8 cellular contexts compared by ENCODE assay signal in genomic region chr17:42833771-42834422, GRCh38. TPM values are rescaled to one million over a fixed set of nuclear protein-coding genes. Genes with fewer than 3 reads are reported as not detected.
A peak's percentile ranks its signal among the peaks of the same experiment; 100 is the strongest.
DNase-seq lines count a peak whose midpoint lies in the region; ATAC-seq and TF ChIP-seq lines count a peak whose summit lies in the region.

No MANE protein-coding gene starts in this region.

- peak overlapping the region; percentile 92 for H3K27ac ChIP-seq in CD8-positive, alpha-beta memory T cell (ENCODE audit: low read depth, low read length)
- H3K27ac ChIP-seq in left lung (peak overlapping the region; percentile 79 to 91), tibial artery (peak overlapping the region; percentile 85 to 86)

- H3K9me3 ChIP-seq in CD8-positive, alpha-beta memory T cell (ENCODE audit: low read length) = no peaks in the 10 kb centered on the region
- H3K9me3 ChIP-seq in left lung (no peaks in the 10 kb centered on the region), tibial artery (no peaks in the 10 kb centered on the region)

- H3K4me3 Mint-ChIP-seq in CD8-positive, alpha-beta memory T cell = peak overlapping the region; percentile 97 to 99 (median 97)

- peak overlapping the region; percentile 98 to 100 (median 99) for H3K27ac Mint-ChIP-seq in CD8-positive, alpha-beta memory T cell

- POLR2A ChIA-PET in CD8-positive, alpha-beta memory T cell (lab: Charles Lee) = interaction anchor here (0.8 to 2.0 kb wide), 3 partner anchors 10 to 70 kb away, joined by 3 to 12 read pairs (median 5); partner anchors contain the start of gene BECN1

- H3K27me3 Mint-ChIP-seq in CD8-positive, alpha-beta memory T cell = no peaks in the 10 kb centered on the region

- peak; percentile 16 for ATAC-seq in HG03045 (IDR thresholded peaks at IDR 0.05; ENCODE audit: unreplicated experiment)
- ATAC-seq in left lung = peak; percentile 5

- no peaks in the 10 kb centered on the region for H3K27me3 ChIP-seq in CD8-positive, alpha-beta memory T cell (ENCODE audit: insufficient read depth, low read length, poor library complexity, severe bottlenecking)
- H3K27me3 ChIP-seq in left lung = no peaks in the 10 kb centered on the region
- no peaks in the 10 kb centered on the region for H3K27me3 ChIP-seq in tibial artery

- H3K9me3 Mint-ChIP-seq in CD8-positive, alpha-beta memory T cell = no peaks in the 10 kb centered on the region

- H3K4me1 ChIP-seq in CD8-positive, alpha-beta memory T cell (ENCODE audit: insufficient read depth, low read length) = peaks cover 19% of the 10 kb centered on the region
- peaks cover 12 to 38% of the 10 kb centered on the region in 2 donors for H3K4me1 ChIP-seq in left lung
- peaks cover 0 to 23% (median 6%) of the 10 kb centered on the region in 4 donors for H3K4me1 ChIP-seq in tibial artery

- in situ Hi-C loops in astrocyte of the cerebellum (cut with HindIII; ENCODE audit: low sequenced_read_pairs) = no loop called here

- H3K36me3 Mint-ChIP-seq in CD8-positive, alpha-beta memory T cell = peaks cover 2 to 48% (median 9%) of the 10 kb centered on the region in 3 donors

- DNase-seq in CD8-positive, alpha-beta memory T cell = no peak
- DNase-seq in astrocyte of the cerebellum (ENCODE audit: low read depth) (no peak), left lung (no peak), tibial artery (no peak), 8988T (no peak), GM10266 (ENCODE audit: extremely low spot score) (no peak), NCI-H446 (lab: John Stamatoyannopoulos, UW) (no peak)

- TF ChIP-seq CTCF in astrocyte of the cerebellum (IDR thresholded peaks at IDR 0.05; ENCODE audit: low read depth, low read length, missing control alignments) = no peak
- TF ChIP-seq CTCF in left lung (IDR thresholded peaks at IDR 0.05) = no peak
- TF ChIP-seq CTCF in tibial artery (IDR thresholded peaks at IDR 0.05) = no peak
- TF ChIP-seq CTCF in GM10266 (IDR thresholded peaks at IDR 0.05; ENCODE audit: control insufficient read depth, insufficient read depth, low read depth, missing control alignments) = no peak

- CTCF ChIA-PET in CD8-positive, alpha-beta memory T cell (lab: Charles Lee) = interaction anchor here (0.9 to 2.7 kb wide), 5 partner anchors 9 to 650 kb away, joined by 3 to 26 read pairs (median 4); partner anchors contain the start of genes BECN1, DHX8 and RPL27

- peaks cover 25 to 30% (median 30%) of the 10 kb centered on the region in 3 donors for H3K4me1 Mint-ChIP-seq in CD8-positive, alpha-beta memory T cell

- H3K36me3 ChIP-seq in CD8-positive, alpha-beta memory T cell (ENCODE audit: insufficient read depth, low read length) = peaks cover 16% of the 10 kb centered on the region
- H3K36me3 ChIP-seq in left lung (peaks cover 0 to 40% of the 10 kb centered on the region in 2 donors), tibial artery (peaks cover 23 to 43% (median 28%) of the 10 kb centered on the region in 3 donors)

- H3K4me3 ChIP-seq in CD8-positive, alpha-beta memory T cell (ENCODE audit: low read length) = peak overlapping the region; percentile 85
- H3K4me3 ChIP-seq in astrocyte of the cerebellum (ENCODE audit: low read depth, low read length) (peak overlapping the region; percentile 99), left lung (peak overlapping the region; percentile 79 to 98), tibial artery (peak overlapping the region; percentile 80 to 81)

- intact Hi-C loops in left lung (cut with DNase I) (no loop called here), tibial artery (cut with DNase I; ENCODE audit: low total_unique reads) (no loop called here)

RNA-seq across cellular contexts. Expression of gene PSME3, which starts 0.7 kb away (rescaled TPM):
- total RNA-seq in CD8-positive, alpha-beta memory T cell = 100 to 1,000 TPM; 243 to 244 TPM
- 136 TPM for polyA plus RNA-seq in CD8-positive, alpha-beta memory T cell
- total RNA-seq in left lung = 100 to 1,000 TPM in 1 of 2 donors, 10 to 100 TPM in 1; 95.7 to 131 TPM

RNA-seq across cellular contexts. Expression of gene BECN1, which starts 9.8 kb away (rescaled TPM):
- total RNA-seq in CD8-positive, alpha-beta memory T cell = 10 to 100 TPM; 89.2 to 90.6 TPM
- polyA plus RNA-seq in CD8-positive, alpha-beta memory T cell = 147 TPM
- 10 to 100 TPM; 63.8 to 82.6 TPM for total RNA-seq in left lung

RNA-seq across cellular contexts. Expression of gene AOC2, which starts 10.5 kb away (rescaled TPM):
- total RNA-seq in CD8-positive, alpha-beta memory T cell = 1 to 10 TPM; 2.4 to 2.7 TPM
- polyA plus RNA-seq in CD8-positive, alpha-beta memory T cell = 0.09 TPM
- total RNA-seq in left lung = 1 to 10 TPM; 2.1 to 2.6 TPM

RNA-seq across cellular contexts. Expression of gene AOC3, which starts 17.1 kb away (rescaled TPM):
- total RNA-seq in CD8-positive, alpha-beta memory T cell = 1 to 10 TPM; 1.0 to 1.3 TPM
- not detected for polyA plus RNA-seq in CD8-positive, alpha-beta memory T cell
- 100 to 1,000 TPM in 1 of 2 donors, 10 to 100 TPM in 1; 56.6 to 155 TPM for total RNA-seq in left lung

RNA-seq across cellular contexts. Expression of gene CNTD1, which starts 35.2 kb away (rescaled TPM):
- not detected for total RNA-seq in CD8-positive, alpha-beta memory T cell
- polyA plus RNA-seq in CD8-positive, alpha-beta memory T cell = 0.15 TPM
- total RNA-seq in left lung = 1 to 10 TPM in 1 of 2 donors, not detected in 1; 1.5 TPM
